ENCODE assay signal across 11 cellular contexts in genomic region chr2:233408366-233409285, GRCh38. TPM values are rescaled to one million over a fixed set of nuclear protein-coding genes. Genes with fewer than 3 reads are reported as not detected.
DNase-seq lines count a peak whose midpoint lies in the region; ATAC-seq, FAIRE-seq and TF ChIP-seq lines count a peak whose summit lies in the region.
"Had no signal": no experiment of that assay in that cellular context is flagged by ENCODE, and none has a peak within 500 bp of the region (broad histone marks: within the 10 kb centered on the region; RNA-seq: fewer than 3 reads in every experiment).

No MANE protein-coding gene starts in this region.

- no peak for FAIRE-seq in RCC 7860 (lab: Jason Lieb, UNC)
- FAIRE-seq: frontal cortex had no signal

- in situ Hi-C loops in gastrocnemius medialis (cut with MboI; ENCODE audit: low sequenced_read_pairs in 4 of 4) = loop anchor here in 1 of 4 donors (5.0 kb wide), 1 partner anchor 39 kb away; no protein-coding TSS in a partner anchor

- peaks cover 13% of the 10 kb centered on the region; the same call in 1 of the 2 replicates for H3F3A ChIP-seq in Loucy (ENCODE audit: low read depth)

- H4K20me1 ChIP-seq in Loucy (ENCODE audit: insufficient read depth, low read length, poor library complexity, severe bottlenecking) = peaks cover 39% of the 10 kb centered on the region

- H3K4me2 ChIP-seq in Loucy (ENCODE audit: low read depth, low read length, poor library complexity, severe bottlenecking) = peak overlapping the region; percentile 73

- H3K36me3 ChIP-seq in Loucy (ENCODE audit: insufficient read depth, low read length) (peaks cover 24% of the 10 kb centered on the region; the same call in 1 of the 2 replicates), gastrocnemius medialis (no peaks in the 10 kb centered on the region)

- no peak overlapping the region for H3K4me3 ChIP-seq in Loucy (ENCODE audit: low read length, poor library complexity, severe bottlenecking)
- H3K4me3 ChIP-seq in gastrocnemius medialis = no peak overlapping the region

- H3K79me2 ChIP-seq in Loucy (ENCODE audit: insufficient read depth, low read length) = peaks cover 87% of the 10 kb centered on the region

- H3K9ac ChIP-seq in Loucy (ENCODE audit: low read depth, low read length, poor library complexity, severe bottlenecking) = no peak overlapping the region

- peaks cover 52% of the 10 kb centered on the region for H3K4me1 Mint-ChIP-seq in central memory CD8-positive, alpha-beta T cell

- H3K4me3 Mint-ChIP-seq in central memory CD8-positive, alpha-beta T cell = peak overlapping the region; percentile 51

- H3K27ac Mint-ChIP-seq in central memory CD8-positive, alpha-beta T cell (ENCODE audit: low read depth) = peak overlapping the region; percentile 73

- H3K9me3 ChIP-seq in Loucy (ENCODE audit: insufficient read depth, low read depth, low read length) (peaks cover 8% of the 10 kb centered on the region; the same call in 1 of the 2 replicates), gastrocnemius medialis (peaks cover 0 to 3% (median 0%) of the 10 kb centered on the region in 3 donors)

- TF ChIP-seq POLR2A in gastrocnemius medialis (IDR thresholded peaks at IDR 0.05) = no peak

- no peak overlapping the region for H2AFZ ChIP-seq in Loucy (ENCODE audit: low read length)

- H3K4me1 ChIP-seq in Loucy (ENCODE audit: insufficient read depth, low read length, poor library complexity, severe bottlenecking) (peaks cover 29% of the 10 kb centered on the region), gastrocnemius medialis (peaks cover 15 to 16% of the 10 kb centered on the region in 2 donors)

- intact Hi-C loops in gastrocnemius medialis (cut with DNase I; ENCODE audit: low total_unique reads) = loop anchor here (5.0 kb wide), 1 partner anchor 74 kb away; no protein-coding TSS in a partner anchor

- no peaks in the 10 kb centered on the region for H3K27me3 Mint-ChIP-seq in central memory CD8-positive, alpha-beta T cell

- DNase-seq in NCI-H748 (lab: John Stamatoyannopoulos, UW; ENCODE audit: unreplicated experiment) = peak; percentile 18
- DNase-seq in NCI-H748 treated with DMSO at 0.1 percent for 48 hours (lab: John Stamatoyannopoulos, UW) = no peak
- no peak for DNase-seq in central memory CD8-positive, alpha-beta T cell (ENCODE audit: low spot score in 2 of 2)
- no peak for DNase-seq in gastrocnemius medialis
- DNase-seq in RCC 7860 (ENCODE audit: low spot score) = no peak
- no peak for DNase-seq in RPMI8226
- DNase-seq: cerebellar nuclear complex; stimulated activated naive CD4-positive, alpha-beta T cell treated with Interleukin-2 at 50 U/mL for 16 hours had no signal

- no peaks in the 10 kb centered on the region for H3K9me3 Mint-ChIP-seq in central memory CD8-positive, alpha-beta T cell

- no peaks in the 10 kb centered on the region for H3K9me2 ChIP-seq in Loucy (replicated peaks; ENCODE audit: low read depth, low read length)

- H3K27me3 ChIP-seq in Loucy (ENCODE audit: insufficient read depth, low read length, poor library complexity, severe bottlenecking) (no peaks in the 10 kb centered on the region), gastrocnemius medialis (no peaks in the 10 kb centered on the region)

- peak overlapping the region in 3 of 4 donors; percentile 38 to 66 (median 43) for H3K27ac ChIP-seq in gastrocnemius medialis

- ATAC-seq in central memory CD8-positive, alpha-beta T cell (replicated peaks; ENCODE audit: extremely low read depth, poor library complexity, severe bottlenecking) = no peak
- ATAC-seq in gastrocnemius medialis = no peak
- ATAC-seq in HG02981 (IDR thresholded peaks at IDR 0.05; ENCODE audit: unreplicated experiment) = no peak

- TF ChIP-seq CTCF in Loucy (conservative IDR thresholded peaks at IDR 0.05; ENCODE audit: low read length) (no peak), gastrocnemius medialis (IDR thresholded peaks at IDR 0.05 in 4 of 5, conservative IDR thresholded peaks at IDR 0.05 in 1 of 5) (no peak)

- peaks cover 5% of the 10 kb centered on the region for H3K36me3 Mint-ChIP-seq in central memory CD8-positive, alpha-beta T cell (ENCODE audit: insufficient read depth)

RNA-seq across cellular contexts. Expression of gene DGKD, which starts 54.3 kb away (rescaled TPM):
- 10 to 100 TPM; 26.3 to 41.3 (median 30.4) TPM for total RNA-seq in gastrocnemius medialis
